In genomic region chr5:150762216-150762615, GRCh38 we compare ENCODE assay signal across 16 cellular contexts. TPM values are rescaled to one million over a fixed set of nuclear protein-coding genes. Genes with fewer than 3 reads are reported as not detected.
DNase-seq lines count a peak whose midpoint lies in the region; ATAC-seq and TF ChIP-seq lines count a peak whose summit lies in the region.
"Had no signal": no experiment of that assay in that cellular context is flagged by ENCODE, and none has a peak within 500 bp of the region (broad histone marks: within the 10 kb centered on the region; RNA-seq: fewer than 3 reads in every experiment).

No MANE protein-coding gene starts in this region.

- WGBS in GM23248 (ENCODE audit: low coverage in 1 of 2, low lambda C conversion rate in 2 of 2, missing lambda C conversion rate in 2 of 2), 2 experiments: 76 to 77% methylated on average over 5 of the region's 5 CpGs
- 90 to 92% methylated on average over 5 of the region's 5 CpGs for WGBS in sigmoid colon, 2 donors

- no peaks in the 10 kb centered on the region for H3K9me2 ChIP-seq in GM23248 (ENCODE audit: insufficient read depth)

- no peaks in the 10 kb centered on the region for H3K36me3 ChIP-seq in GM23248 (ENCODE audit: low read depth)
- no peaks in the 10 kb centered on the region for H3K36me3 ChIP-seq in sigmoid colon

- DNase-seq in GM23248: peak; percentile 70
- peak; percentile 54 for DNase-seq in NOMO-1 treated with dmso at 0.1 percent for 144 hours (lab: John Stamatoyannopoulos, UW; ENCODE audit: unreplicated experiment)
- DNase-seq in sigmoid colon: no peak
- DNase-seq in effector CD4-positive, alpha-beta T cell: no peak
- DNase-seq in H4 (ENCODE audit: low spot score): no peak
- DNase-seq in GM10248 (ENCODE audit: extremely low spot score): no peak
- DNase-seq: activated CD4-positive, alpha-beta T cell treated with anti-CD3 and anti-CD28 coated beads for 48 hours; activated T-cell treated with anti-CD3 and anti-CD28 coated beads, Interleukin-2, amount 50 U/mL, for 48 hours; amniotic stem cell; DMS53; KBM-7; NCI-H187; NCI-H524; substantia nigra had no signal

- peaks cover 31% of the 10 kb centered on the region for H3F3A ChIP-seq in GM23248 (ENCODE audit: insufficient read depth)

- intact Hi-C loops in sigmoid colon (cut with DNase I): no loop called here

- no peak overlapping the region for H3K4me3 ChIP-seq in GM23248
- H3K4me3 ChIP-seq in sigmoid colon: no peak overlapping the region

- POLR2A ChIA-PET in GM10248 (lab: Yijun Ruan, JAX): no interaction called here

- TF ChIP-seq POLR2A in sigmoid colon (IDR thresholded peaks at IDR 0.05): no peak

- no peaks in the 10 kb centered on the region for H4K20me1 ChIP-seq in GM23248 (ENCODE audit: insufficient read depth)

- H3K9ac ChIP-seq in GM23248: no peak overlapping the region

- ATAC-seq in esophagus mucosa (peak; percentile 33), HG03439 (IDR thresholded peaks at IDR 0.05; ENCODE audit: unreplicated experiment) (no peak)

- CTCF ChIA-PET in GM10248 (lab: Yijun Ruan, JAX): interaction anchor here (1.5 to 15.7 kb wide), 3 partner anchors 10 to 61 kb away, joined by 3 to 131 read pairs (median 7); partner anchors contain the start of genes RBM22 and SMIM3

- in situ Hi-C loops in GM23248 (cut with MboI): no loop called here

- H3K4me1 ChIP-seq in GM23248 (ENCODE audit: insufficient read depth) (peaks cover 26% of the 10 kb centered on the region), sigmoid colon (peaks cover 0 to 9% (median 8%) of the 10 kb centered on the region in 4 donors)

- TF ChIP-seq CTCF in sigmoid colon (IDR thresholded peaks at IDR 0.05) (no peak), GM10248 (IDR thresholded peaks at IDR 0.05; ENCODE audit: control extremely low read depth, extremely low read depth, low read depth, missing control alignments) (no peak)

- H3K27ac ChIP-seq in GM23248 (peak overlapping the region; percentile 65), sigmoid colon (peak overlapping the region; percentile 59 to 67 (median 65))

- H3K79me2 ChIP-seq in GM23248 (ENCODE audit: insufficient read depth): peaks cover 9% of the 10 kb centered on the region

- no peak overlapping the region for H2AFZ ChIP-seq in GM23248

- no peak for TF ChIP-seq EP300 in sigmoid colon (IDR thresholded peaks at IDR 0.05)

- H3K9me3 ChIP-seq in GM23248 (ENCODE audit: low read depth) (no peaks in the 10 kb centered on the region), sigmoid colon (no peaks in the 10 kb centered on the region)

- H3K27me3 ChIP-seq in GM23248 (replicated peaks; ENCODE audit: insufficient read depth): no peaks in the 10 kb centered on the region
- H3K27me3 ChIP-seq in sigmoid colon: no peaks in the 10 kb centered on the region

- no peak overlapping the region for H3K4me2 ChIP-seq in GM23248 (ENCODE audit: unreplicated experiment)

RNA-seq across cellular contexts. Expression of gene DCTN4, which starts 3.4 kb away (rescaled TPM):
- total RNA-seq in GM23248 (2014; rRNA removed; shearing (Covaris generic)): 46.9 and 47.1 TPM in 2 replicates
- polyA plus RNA-seq in GM23248 (2016; fragmentation: Nextera tagmentation; extraction: Ambion mirVana) (30.1 and 34.5 TPM in 2 replicates), sigmoid colon (10 to 100 TPM; 17.5 to 19.2 (median 19.2) TPM)
- total RNA-seq in esophagus mucosa (49.4 TPM), sigmoid colon (10 to 100 TPM; 51.0 to 56.0 (median 53.7) TPM)
- total RNA-seq in H4 (2014; rRNA removed; shearing (Covaris generic)): 39.6 and 47.8 TPM in 2 replicates

RNA-seq across cellular contexts. Expression of gene SMIM3, which starts 16.3 kb away (rescaled TPM):
- 64.9 and 88.3 TPM in 2 replicates for total RNA-seq in GM23248 (2014; rRNA removed; shearing (Covaris generic))
- polyA plus RNA-seq in GM23248 (2016; fragmentation: Nextera tagmentation; extraction: Ambion mirVana) (72.2 and 73.8 TPM in 2 replicates), sigmoid colon (10 to 100 TPM; 19.2 to 48.6 (median 46.0) TPM)
- total RNA-seq in esophagus mucosa (17.0 TPM), sigmoid colon (10 to 100 TPM; 29.6 to 46.7 (median 43.6) TPM)
- 47.6 and 53.9 TPM in 2 replicates for total RNA-seq in H4 (2014; rRNA removed; shearing (Covaris generic))

Comparison
In these comparisons a context has a peak if more than half of its experiments do, and no peak if none do; other contexts are left out.
1. DNase-seq: peak in GM23248 (single experiment) and NOMO-1 treated with dmso at 0.1 percent for 144 hours (single experiment); none in sigmoid colon (single experiment), effector CD4-positive, alpha-beta T cell (single experiment), H4 (single experiment) and GM10248 (single experiment).